In the genomic region with DNA sequence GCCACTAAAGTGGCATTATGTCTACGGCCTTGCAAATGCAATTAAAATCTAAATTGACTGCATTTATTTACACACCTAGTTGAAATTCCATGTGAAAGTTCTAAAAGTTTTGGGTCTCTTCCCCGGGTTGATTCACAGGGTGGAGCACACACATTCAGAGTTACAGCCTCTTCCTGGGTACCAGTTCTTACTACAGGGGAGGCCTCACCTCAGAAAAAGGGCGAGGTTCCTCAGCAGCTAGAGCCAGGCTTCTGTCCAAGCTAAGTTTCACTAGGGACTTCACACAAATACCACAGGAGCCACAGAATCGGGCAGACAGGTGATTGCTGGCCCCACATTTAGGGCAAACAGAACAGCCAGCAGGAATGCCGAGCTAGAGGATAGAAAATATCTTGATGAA, we compare ENCODE assay signal across 19 cellular contexts.
"Had no signal": no experiment of that assay in that cellular context is flagged by ENCODE, and none has a peak within 500 bp of the region (broad histone marks: within the 10 kb centered on the region; RNA-seq: fewer than 3 reads in every experiment).

No MANE protein-coding gene starts in this region.

- ATAC-seq: activated CD8-positive, alpha-beta memory T cell treated with anti-CD3 and anti-CD28 coated beads, Interleukin-2, amount 10 ng/mL, durations not matched to agents 7 days and 5 days had no signal

- H3K36me3 ChIP-seq: right atrium auricular region, WERI-Rb-1 had no signal

- H3K27me3 Mint-ChIP-seq: activated CD4-positive, alpha-beta memory T cell treated with anti-CD3 and anti-CD28 coated beads for 36 hours; activated CD4-positive, alpha-beta T cell treated with anti-CD3 and anti-CD28 coated beads for 36 hours; activated CD8-positive, alpha-beta memory T cell treated with anti-CD3 and anti-CD28 coated beads, Interleukin-2, amount 10 ng/mL, durations not matched to agents 7 days and 5 days; progenitor cell of endocrine pancreas had no signal

- H3K27ac Mint-ChIP-seq: activated CD4-positive, alpha-beta memory T cell treated with anti-CD3 and anti-CD28 coated beads for 36 hours; activated CD4-positive, alpha-beta T cell treated with anti-CD3 and anti-CD28 coated beads for 36 hours; activated CD8-positive, alpha-beta memory T cell treated with anti-CD3 and anti-CD28 coated beads, Interleukin-2, amount 10 ng/mL, durations not matched to agents 7 days and 5 days; activated naive CD4-positive, alpha-beta T cell treated with anti-CD3 and anti-CD28 coated beads for 36 hours; activated T-helper 2 cell treated with anti-CD3 and anti-CD28 coated beads, Interferon-gamma antibody, Interleukin-2, Interleukin-4, amounts not matched to agents 10 μg/mL and 5 μg/mL and 100 μg/mL, durations not matched to agents 14 hours and 24 hours and 36 hours; nephron progenitor cell had no signal

- H3K4me3 ChIP-seq: right atrium auricular region had no signal

- H3K27ac ChIP-seq: right atrium auricular region had no signal

- H3K9me3 Mint-ChIP-seq: activated CD4-positive, alpha-beta memory T cell treated with anti-CD3 and anti-CD28 coated beads for 36 hours; activated naive CD4-positive, alpha-beta T cell treated with anti-CD3 and anti-CD28 coated beads for 36 hours; activated T-helper 2 cell treated with anti-CD3 and anti-CD28 coated beads, Interferon-gamma antibody, Interleukin-2, Interleukin-4, amounts not matched to agents 10 μg/mL and 5 μg/mL and 100 μg/mL, durations not matched to agents 14 hours and 24 hours and 36 hours; nephron progenitor cell had no signal

- H3K4me3 Mint-ChIP-seq: activated CD4-positive, alpha-beta memory T cell treated with anti-CD3 and anti-CD28 coated beads for 36 hours; activated CD4-positive, alpha-beta T cell treated with anti-CD3 and anti-CD28 coated beads for 36 hours; activated CD8-positive, alpha-beta memory T cell treated with anti-CD3 and anti-CD28 coated beads, Interleukin-2, amount 10 ng/mL, durations not matched to agents 7 days and 5 days; activated naive CD4-positive, alpha-beta T cell treated with anti-CD3 and anti-CD28 coated beads for 36 hours; nephron progenitor cell had no signal

- DNase-seq: activated CD4-positive, alpha-beta memory T cell treated with anti-CD3 and anti-CD28 coated beads for 36 hours; activated CD4-positive, alpha-beta T cell treated with anti-CD3 and anti-CD28 coated beads for 36 hours; activated CD8-positive, alpha-beta memory T cell treated with anti-CD3 and anti-CD28 coated beads, Interleukin-2, amount 10 ng/mL, durations not matched to agents 7 days and 5 days; activated naive CD4-positive, alpha-beta T cell treated with anti-CD3 and anti-CD28 coated beads for 36 hours; aorta; cerebellar nuclear complex; effector CD4-positive, alpha-beta T cell; mesendoderm; nephron progenitor cell; occipital lobe; stimulated activated CD4-positive, alpha-beta T cell treated with anti-CD3 and anti-CD28 coated beads, Interleukin-12 subunit alpha, Interleukin-12 subunit beta, amount 100 ng/mL, for 4 hours; stimulated activated CD4-positive, alpha-beta T cell treated with anti-CD3 and anti-CD28 coated beads, Interleukin-1b, Interleukin-23, amount 100 ng/mL, for 48 hours; stimulated activated CD8-positive, alpha-beta memory T cell treated with anti-CD3 and anti-CD28 coated beads, Interleukin-4, amount 100 ng/mL, for 48 hours; SW 1271; T-helper 2 cell; WERI-Rb-1 had no signal

- H3K27me3 ChIP-seq: right atrium auricular region had no signal

- H3K36me3 Mint-ChIP-seq: activated CD4-positive, alpha-beta memory T cell treated with anti-CD3 and anti-CD28 coated beads for 36 hours; activated CD8-positive, alpha-beta memory T cell treated with anti-CD3 and anti-CD28 coated beads, Interleukin-2, amount 10 ng/mL, durations not matched to agents 7 days and 5 days had no signal

- H3K9me3 ChIP-seq: right atrium auricular region had no signal

- H3K4me1 ChIP-seq: right atrium auricular region had no signal
